ENCODE assay signal across 1 cellular context in the genomic region with DNA sequence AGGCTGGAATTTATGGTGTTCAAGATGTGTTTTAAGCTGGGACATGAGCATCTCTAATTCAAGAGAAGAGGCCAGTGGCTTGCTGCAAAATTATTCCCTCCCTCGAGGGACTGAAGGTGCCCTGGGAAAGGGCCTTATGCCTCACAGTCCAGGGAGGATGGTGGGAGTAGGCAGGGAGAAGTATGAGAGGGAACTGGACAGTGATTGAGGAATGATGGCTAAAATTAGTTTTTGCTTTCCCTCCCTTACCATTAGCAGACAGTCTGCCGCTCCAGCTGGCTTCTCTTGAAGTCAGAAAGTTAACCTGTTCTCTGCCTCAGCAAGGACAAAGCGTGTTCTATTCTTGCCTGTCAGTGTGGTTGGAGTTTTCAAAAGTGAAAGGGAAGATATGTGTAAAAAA.
TF ChIP-seq lines count a peak whose summit lies in the region.

No MANE protein-coding gene starts in this region.

TF ChIP-seq in SK-N-SH, 30 proteins besides CTCF, POLR2A, EP300 and RAD21 (continued from another document):
- TF ChIP-seq, protein P1, sequence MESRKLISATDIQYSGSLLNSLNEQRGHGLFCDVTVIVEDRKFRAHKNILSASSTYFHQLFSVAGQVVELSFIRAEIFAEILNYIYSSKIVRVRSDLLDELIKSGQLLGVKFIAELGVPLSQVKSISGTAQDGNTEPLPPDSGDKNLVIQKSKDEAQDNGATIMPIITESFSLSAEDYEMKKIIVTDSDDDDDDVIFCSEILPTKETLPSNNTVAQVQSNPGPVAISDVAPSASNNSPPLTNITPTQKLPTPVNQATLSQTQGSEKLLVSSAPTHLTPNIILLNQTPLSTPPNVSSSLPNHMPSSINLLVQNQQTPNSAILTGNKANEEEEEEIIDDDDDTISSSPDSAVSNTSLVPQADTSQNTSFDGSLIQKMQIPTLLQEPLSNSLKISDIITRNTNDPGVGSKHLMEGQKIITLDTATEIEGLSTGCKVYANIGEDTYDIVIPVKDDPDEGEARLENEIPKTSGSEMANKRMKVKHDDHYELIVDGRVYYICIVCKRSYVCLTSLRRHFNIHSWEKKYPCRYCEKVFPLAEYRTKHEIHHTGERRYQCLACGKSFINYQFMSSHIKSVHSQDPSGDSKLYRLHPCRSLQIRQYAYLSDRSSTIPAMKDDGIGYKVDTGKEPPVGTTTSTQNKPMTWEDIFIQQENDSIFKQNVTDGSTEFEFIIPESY (IDR thresholded peaks at IDR 0.05; ENCODE audit: borderline replicate concordance, low read depth), result no peak
- TF ChIP-seq FOSL2 (IDR thresholded peaks at IDR 0.05; ENCODE audit: borderline replicate concordance, low read depth) (no peak), MXI1 (IDR thresholded peaks at IDR 0.05; ENCODE audit: low read depth, low read length) (no peak), RFX5 (IDR thresholded peaks at IDR 0.05; ENCODE audit: low read length) (no peak), TEAD4 (IDR thresholded peaks at IDR 0.05; ENCODE audit: borderline replicate concordance, insufficient read depth) (no peak), JUND (IDR thresholded peaks at IDR 0.05) (no peak), SIN3A (IDR thresholded peaks at IDR 0.05; ENCODE audit: borderline replicate concordance, low read depth, low read length) (no peak)
